Comparison of ENCODE assay signal across 27 cellular contexts in genomic region chr3:67301556-67301955, GRCh38.
"Had no signal": no experiment of that assay in that cellular context is flagged by ENCODE, and none has a peak within 500 bp of the region (broad histone marks: within the 10 kb centered on the region; RNA-seq: fewer than 3 reads in every experiment).

No MANE protein-coding gene starts in this region.

- H3K4me2 ChIP-seq: smooth muscle cell had no signal

- H3K27me3 Mint-ChIP-seq: stimulated activated memory B cell treated with anti-CD40 and anti-IgM and Interleukin-4, amounts not matched to agents 10 μg/mL and 1 μg/mL and 100 μg/mL, for 72 hours had no signal

- H3K79me2 ChIP-seq: parathyroid adenoma had no signal

- H3K36me3 ChIP-seq: left lung, lower lobe of right lung, neutrophil, right atrium auricular region, right lobe of liver, stomach, thyroid gland, transverse colon, upper lobe of right lung had no signal

- H3K36me3 Mint-ChIP-seq: stimulated activated memory B cell treated with anti-CD40 and anti-IgM and Interleukin-4, amounts not matched to agents 10 μg/mL and 1 μg/mL and 100 μg/mL, for 72 hours had no signal

- H3K4me1 Mint-ChIP-seq: naive thymus-derived CD8-positive, alpha-beta T cell; nephron had no signal

- H3K27me3 ChIP-seq: left lung, neutrophil, right atrium auricular region, right lobe of liver, stomach, testis, thyroid gland, transverse colon, upper lobe of right lung had no signal

- H3K4me3 Mint-ChIP-seq: naive thymus-derived CD8-positive, alpha-beta T cell; nephron; neural crest cell; stimulated activated memory B cell treated with anti-CD40 and anti-IgM and Interleukin-4, amounts not matched to agents 10 μg/mL and 1 μg/mL and 100 μg/mL, for 72 hours had no signal

- H3K4me1 ChIP-seq: left lung, lower lobe of right lung, psoas muscle, right atrium auricular region, right lobe of liver, stomach, testis, thyroid gland, transverse colon, upper lobe of right lung had no signal

- H3K27ac Mint-ChIP-seq: naive thymus-derived CD8-positive, alpha-beta T cell; nephron; stimulated activated memory B cell treated with anti-CD40 and anti-IgM and Interleukin-4, amounts not matched to agents 10 μg/mL and 1 μg/mL and 100 μg/mL, for 72 hours had no signal

- H3K4me3 ChIP-seq: left lung, lower lobe of right lung, psoas muscle, right atrium auricular region, right lobe of liver, smooth muscle cell, stomach, testis, thyroid gland, transverse colon, upper lobe of right lung had no signal

- H3K9me3 ChIP-seq: left lung, lower lobe of right lung, neutrophil, psoas muscle, right atrium auricular region, right lobe of liver, stomach, testis, thyroid gland, transverse colon, upper lobe of right lung had no signal

- H3K9me3 Mint-ChIP-seq: naive thymus-derived CD8-positive, alpha-beta T cell; nephron; stimulated activated memory B cell treated with anti-CD40 and anti-IgM and Interleukin-4, amounts not matched to agents 10 μg/mL and 1 μg/mL and 100 μg/mL, for 72 hours had no signal

- DNase-seq: islet precursor cell; left colon; left lung; lower lobe of right lung; mammary epithelial cell; mesenchymal stem cell; naive thymus-derived CD8-positive, alpha-beta T cell; occipital lobe; psoas muscle; right lobe of liver; stimulated activated CD4-positive, alpha-beta T cell treated with anti-CD3 and anti-CD28 coated beads, Interleukin-1b, Interleukin-23, amount 100 ng/mL, for 48 hours; stimulated activated CD4-positive, alpha-beta T cell treated with anti-CD3 and anti-CD28 coated beads, Interleukin-2, amount 100 ng/mL, for 48 hours; stimulated activated CD4-positive, alpha-beta T cell treated with anti-CD3 and anti-CD28 coated beads, Interleukin-4, amount 100 ng/mL, for 4 hours; stimulated activated CD8-positive, alpha-beta memory T cell treated with anti-CD3 and anti-CD28 coated beads, Interleukin-4, amount 100 ng/mL, for 48 hours; stimulated activated naive CD8-positive, alpha-beta T cell treated with anti-CD3 and anti-CD28 coated beads, Interleukin-15, Interleukin-2, amounts not matched to agents 100 U/mL and 50 U/mL, for 24 hours; stomach; testis; thyroid gland; transverse colon; upper lobe of right lung had no signal

- H3K27ac ChIP-seq: left lung, lower lobe of right lung, neutrophil, parathyroid adenoma, psoas muscle, right atrium auricular region, right lobe of liver, stomach, testis, thyroid gland, transverse colon, upper lobe of right lung had no signal
